In the genomic region with DNA sequence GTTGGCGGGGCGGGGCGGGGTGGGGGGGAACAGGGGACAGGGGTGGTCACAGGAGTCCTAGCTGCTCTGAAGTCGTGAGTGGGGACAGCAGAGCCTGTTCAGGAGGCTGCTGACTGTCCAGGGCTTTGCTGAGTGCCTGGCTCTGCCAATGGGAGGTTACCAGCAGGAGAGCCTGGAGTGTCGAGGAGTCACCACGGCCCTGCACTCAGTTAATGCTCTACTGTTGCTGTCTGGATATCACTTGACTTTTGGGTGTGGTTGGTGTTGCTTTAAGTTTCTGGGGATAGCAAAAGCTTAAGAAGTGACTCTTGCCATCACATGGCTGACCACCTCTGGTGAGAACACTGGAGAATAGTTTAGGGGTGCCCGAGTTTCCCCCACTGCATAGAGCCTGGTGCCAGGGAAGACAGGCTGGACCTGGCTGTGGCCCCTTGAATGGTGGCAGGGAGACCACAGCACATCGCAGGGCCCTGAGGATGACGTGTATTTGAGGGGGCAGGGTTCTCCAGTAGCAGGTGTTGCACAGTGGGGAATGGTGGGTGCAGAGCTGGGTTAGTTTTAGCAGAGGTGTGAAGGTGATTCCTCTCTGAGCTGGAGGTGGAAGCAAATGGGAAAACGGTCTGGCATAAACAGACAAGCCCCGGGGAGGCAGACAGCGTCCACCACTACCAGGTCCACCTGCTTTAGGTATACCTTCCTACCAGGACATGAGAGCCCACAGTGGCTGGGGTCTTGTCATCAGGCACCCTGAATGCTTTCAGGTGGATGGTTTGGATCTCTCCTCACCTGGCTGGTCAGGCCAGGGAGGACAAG, we compare ENCODE assay signal across 14 cellular contexts. TPM values are rescaled to one million over a fixed set of nuclear protein-coding genes. Genes with fewer than 3 reads are reported as not detected.
DNase-seq lines count a peak whose midpoint lies in the region; ATAC-seq and TF ChIP-seq lines count a peak whose summit lies in the region.
"Had no signal": no experiment of that assay in that cellular context is flagged by ENCODE, and none has a peak within 500 bp of the region (broad histone marks: within the 10 kb centered on the region; RNA-seq: fewer than 3 reads in every experiment).

No MANE protein-coding gene starts in this region.

- no peak overlapping the region for H3K4me3 Mint-ChIP-seq in chondrocyte (ENCODE audit: unreplicated experiment)
- H3K4me3 Mint-ChIP-seq: stimulated activated naive CD8-positive, alpha-beta T cell treated with anti-CD3 and anti-CD28 coated beads, Interleukin-15, Interleukin-2, amounts not matched to agents 100 ng/mL and 50 ng/mL, for 24 hours had no signal

- no peaks in the 10 kb centered on the region for H3K27me3 Mint-ChIP-seq in chondrocyte (ENCODE audit: low read depth)
- H3K27me3 Mint-ChIP-seq: stimulated activated naive CD8-positive, alpha-beta T cell treated with anti-CD3 and anti-CD28 coated beads, Interleukin-15, Interleukin-2, amounts not matched to agents 100 ng/mL and 50 ng/mL, for 24 hours had no signal

- no peaks in the 10 kb centered on the region for H3K9me3 Mint-ChIP-seq in chondrocyte (ENCODE audit: low read depth)
- H3K9me3 Mint-ChIP-seq: stimulated activated naive CD8-positive, alpha-beta T cell treated with anti-CD3 and anti-CD28 coated beads, Interleukin-15, Interleukin-2, amounts not matched to agents 100 ng/mL and 50 ng/mL, for 24 hours had no signal

- peak overlapping the region; percentile 28 for H3K27ac Mint-ChIP-seq in chondrocyte (ENCODE audit: unreplicated experiment)

- no peak for TF ChIP-seq CTCF in chondrocyte (IDR thresholded peaks at IDR 0.05)
- TF ChIP-seq CTCF in lung (IDR thresholded peaks at IDR 0.05; ENCODE audit: control extremely low read depth, extremely low read depth), result no peak

- peaks cover 2 to 19% of the 10 kb centered on the region in 2 donors for H3K36me3 ChIP-seq in lung (ENCODE audit: control insufficient read depth in 2 of 2, insufficient read depth in 2 of 2, low read length in 2 of 2)

- H3K4me1 Mint-ChIP-seq in chondrocyte (ENCODE audit: low read depth), result peaks cover 27% of the 10 kb centered on the region

- DNase-seq in DMS53 (lab: John Stamatoyannopoulos, UW) (peak; percentile 19), DMS53 treated with DMSO at 0.1 percent for 48 hours (lab: John Stamatoyannopoulos, UW; ENCODE audit: unreplicated experiment) (no peak), HT1080 (ENCODE audit: low read depth) (peak; percentile 59), chondrocyte (ENCODE audit: low spot score) (peak; percentile 44), lung (ENCODE audit: low spot score) (peak; percentile 21), NOMO-1 treated with DMSO at 0.1 percent for 48 hours (lab: John Stamatoyannopoulos, UW; ENCODE audit: unreplicated experiment) (no peak)
- DNase-seq: DND-41, NCI-H1694, nucleus accumbens had no signal

- ATAC-seq in lung (ENCODE audit: insufficient read depth, low FRiP score) (no peak), HG03460 (IDR thresholded peaks at IDR 0.05; ENCODE audit: unreplicated experiment) (no peak), GM19023 (IDR thresholded peaks at IDR 0.05; ENCODE audit: unreplicated experiment) (no peak)
- ATAC-seq: left lobe of liver had no signal

- no peak overlapping the region for H3K27ac ChIP-seq in lung (ENCODE audit: low read depth in 1 of 2, low read length in 1 of 2)
- H3K27ac ChIP-seq: 22Rv1 had no signal

- H3K4me1 ChIP-seq in lung (ENCODE audit: control insufficient read depth in 2 of 2, insufficient read depth in 2 of 2, low read length in 2 of 2), result no peaks in the 10 kb centered on the region

- no peaks in the 10 kb centered on the region for H3K27me3 ChIP-seq in lung (ENCODE audit: control insufficient read depth, insufficient read depth)

- WGBS in lung, 2 donors, result 85 to 91% methylated on average over 12 of the region's 12 CpGs

- H3K9me3 ChIP-seq in lung (ENCODE audit: control insufficient read depth in 2 of 2, insufficient read depth in 1 of 2, low read length in 1 of 2), result no peaks in the 10 kb centered on the region

- H3K4me3 ChIP-seq in lung, result no peak overlapping the region

- H3K36me3 Mint-ChIP-seq in chondrocyte (ENCODE audit: low read depth), result peaks cover 2% of the 10 kb centered on the region

RNA-seq across cellular contexts. Expression of gene CAMK2B, which starts 54.2 kb away (rescaled TPM):
- 0.02 and 0.07 TPM in 2 replicates for total RNA-seq in HT1080 (2014; rRNA removed; shearing (Covaris generic))
- polyA plus RNA-seq in HT1080 (2015; cell fraction: cytosol; rRNA removed), result 0.06 and 0.16 TPM in 2 replicates
- polyA plus RNA-seq in HT1080 (2015; cell fraction: nucleus; rRNA removed), result 0.39 TPM in 1 of 2 replicates, not detected in the other
- total RNA-seq in chondrocyte (0.27 to 0.82 TPM (median 0.48 TPM) in 3 replicates), lung (under 1 TPM; 0.40 to 0.80 TPM)
- under 1 TPM; 0.12 to 0.25 TPM for polyA plus RNA-seq in lung

Comparison
In these comparisons a context has a peak if more than half of its experiments do, and no peak if none do; other contexts are left out.
1. DNase-seq: peak in DMS53 (single experiment), HT1080 (single experiment), chondrocyte (single experiment) and lung (single experiment); none in DMS53 treated with DMSO at 0.1 percent for 48 hours (single experiment) and NOMO-1 treated with DMSO at 0.1 percent for 48 hours (single experiment).